22 cellular contexts compared by ENCODE assay signal in the genomic region with DNA sequence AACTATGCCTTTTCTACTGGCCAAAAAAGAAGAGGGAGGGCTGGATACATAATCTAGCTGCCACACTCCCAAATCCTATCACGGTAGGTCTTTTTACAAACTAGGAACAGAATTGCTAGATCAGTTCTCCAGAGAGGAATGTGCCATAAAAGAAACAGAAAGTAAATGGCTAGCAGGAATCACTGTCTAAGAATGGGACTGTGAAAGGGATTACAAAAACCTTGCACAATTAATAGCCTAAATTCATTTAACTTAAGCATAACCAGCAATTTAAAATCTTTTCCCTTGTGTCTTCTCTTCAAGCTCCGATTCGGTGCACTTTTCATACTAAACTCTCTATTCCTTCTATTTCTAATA. TPM values are rescaled to one million over a fixed set of nuclear protein-coding genes. Genes with fewer than 3 reads are reported as not detected.
DNase-seq lines count a peak whose midpoint lies in the region; ATAC-seq and TF ChIP-seq lines count a peak whose summit lies in the region.
"Had no signal": no experiment of that assay in that cellular context is flagged by ENCODE, and none has a peak within 500 bp of the region (broad histone marks: within the 10 kb centered on the region; RNA-seq: fewer than 3 reads in every experiment).

No MANE protein-coding gene starts in this region.

- H3K27me3 Mint-ChIP-seq in natural killer cell (ENCODE audit: low read depth in 2 of 2) (no peaks in the 10 kb centered on the region), T-cell (peaks cover 0 to 3% of the 10 kb centered on the region in 2 donors)
- H3K27me3 Mint-ChIP-seq: stimulated activated naive CD8-positive, alpha-beta T cell treated with anti-CD3 and anti-CD28 coated beads, Interleukin-15, amount 100 ng/mL, for 72 hours had no signal

- H3K9me3 Mint-ChIP-seq in natural killer cell (no peaks in the 10 kb centered on the region), T-cell (no peaks in the 10 kb centered on the region)
- H3K9me3 Mint-ChIP-seq: central memory CD8-positive, alpha-beta T cell; stimulated activated naive CD8-positive, alpha-beta T cell treated with anti-CD3 and anti-CD28 coated beads, Interleukin-15, amount 100 ng/mL, for 72 hours had no signal

- no peak overlapping the region for H3K4me3 Mint-ChIP-seq in natural killer cell
- H3K4me3 Mint-ChIP-seq in T-cell: no peak overlapping the region
- H3K4me3 Mint-ChIP-seq: central memory CD8-positive, alpha-beta T cell; stimulated activated naive CD8-positive, alpha-beta T cell treated with anti-CD3 and anti-CD28 coated beads, Interleukin-15, amount 100 ng/mL, for 72 hours had no signal

- ATAC-seq in natural killer cell (no peak), T-cell (replicated peaks in 1 of 4) (no peak)
- ATAC-seq: esophagus mucosa; mucosa of descending colon; stimulated activated naive CD8-positive, alpha-beta T cell treated with anti-CD3 and anti-CD28 coated beads, Interleukin-15, amount 100 ng/mL, for 72 hours had no signal

- DNase-seq in adipocyte (ENCODE audit: low read depth) (peak; percentile 31), iris pigment epithelial cell (ENCODE audit: low read depth) (peak; percentile 22), thyroid gland (no peak), SK-N-DZ (ENCODE audit: low spot score) (no peak), natural killer cell (no peak), T-cell (no peak)
- DNase-seq: activated CD4-positive, alpha-beta T cell treated with anti-CD3 and anti-CD28 coated beads, Interleukin-2, amount 50 U/mL, for 4 hours; activated gamma-delta T cell treated with Interleukin-2 at 50 U/mL for 16 hours; DND-41; mucosa of descending colon; NCI-H1694 treated with DMSO at 0.1 percent for 48 hours; nucleus accumbens; retina; SIG-M5; spleen; stimulated activated CD4-positive, alpha-beta T cell treated with anti-CD3 and anti-CD28 coated beads, Interleukin-4, amount 100 ng/mL, for 4 hours; stimulated activated naive CD8-positive, alpha-beta T cell treated with anti-CD3 and anti-CD28 coated beads, Interleukin-15, amount 100 ng/mL, for 72 hours; T-helper 2 cell; upper lobe of left lung had no signal

- no peaks in the 10 kb centered on the region for H3K27me3 ChIP-seq in HUES48 (ENCODE audit: control insufficient read depth, insufficient read depth, low read length)
- H3K27me3 ChIP-seq in adipocyte (replicated peaks; ENCODE audit: control insufficient read depth, insufficient read depth, low read length): no peaks in the 10 kb centered on the region
- H3K27me3 ChIP-seq in thyroid gland: no peaks in the 10 kb centered on the region
- H3K27me3 ChIP-seq: upper lobe of left lung had no signal

- intact Hi-C loops in thyroid gland (cut with DNase I) (no loop called here), natural killer cell (cut with micrococcal nuclease) (no loop called here)

- H3K36me3 ChIP-seq in HUES48 (ENCODE audit: control insufficient read depth, insufficient read depth, low read length): peaks cover 16% of the 10 kb centered on the region; the same call in 1 of the 2 replicates
- peaks cover 37% of the 10 kb centered on the region for H3K36me3 ChIP-seq in adipocyte (ENCODE audit: control insufficient read depth, insufficient read depth, low read length, severe bottlenecking)
- H3K36me3 ChIP-seq in thyroid gland: no peaks in the 10 kb centered on the region
- H3K36me3 ChIP-seq: spleen had no signal

- POLR2A ChIA-PET in T-cell (lab: Charles Lee): interaction anchor here in 1 of 2 donors (0.5 to 0.6 kb wide), 2 partner anchors 14 to 27 kb away, joined by 3 read pairs; no protein-coding TSS in a partner anchor

- TF ChIP-seq CTCF in thyroid gland (IDR thresholded peaks at IDR 0.05) (peak in 1 of 6 experiments; percentile 5), natural killer cell (IDR thresholded peaks at IDR 0.05) (no peak)

- TF ChIP-seq POLR2A in thyroid gland (IDR thresholded peaks at IDR 0.05): no peak

- no peaks in the 10 kb centered on the region for H3K36me3 Mint-ChIP-seq in natural killer cell
- no peaks in the 10 kb centered on the region for H3K36me3 Mint-ChIP-seq in T-cell

- H3K4me1 Mint-ChIP-seq in natural killer cell: no peaks in the 10 kb centered on the region
- peaks cover 5% of the 10 kb centered on the region in 3 donors for H3K4me1 Mint-ChIP-seq in T-cell
- H3K4me1 Mint-ChIP-seq: central memory CD8-positive, alpha-beta T cell had no signal

- no peak overlapping the region for H3K9ac ChIP-seq in HUES48 (ENCODE audit: low read depth, low read length)
- H3K9ac ChIP-seq in adipocyte (ENCODE audit: low read length): peak overlapping the region; percentile 50

- H3K27ac ChIP-seq in HUES48 (ENCODE audit: low read depth, low read length) (peak overlapping the region; percentile 51), thyroid gland (peak overlapping the region in 2 of 3 donors; percentile 43 to 63)
- H3K27ac ChIP-seq: upper lobe of left lung had no signal

- peaks cover 52% of the 10 kb centered on the region for H3K4me1 ChIP-seq in HUES48 (ENCODE audit: control insufficient read depth, insufficient read depth, low read length)
- H3K4me1 ChIP-seq in adipocyte (ENCODE audit: control insufficient read depth, insufficient read depth, low read length): peaks cover 12% of the 10 kb centered on the region
- peaks cover 28 to 39% of the 10 kb centered on the region in 2 donors for H3K4me1 ChIP-seq in thyroid gland

- no peaks in the 10 kb centered on the region for H3K9me3 ChIP-seq in HUES48 (ENCODE audit: control insufficient read depth, insufficient read depth, low read length)
- no peaks in the 10 kb centered on the region for H3K9me3 ChIP-seq in adipocyte (ENCODE audit: control insufficient read depth, low read length)
- no peaks in the 10 kb centered on the region for H3K9me3 ChIP-seq in thyroid gland
- H3K9me3 ChIP-seq: mucosa of descending colon, spleen, upper lobe of left lung had no signal

- WGBS in thyroid gland, 2 donors: 74 to 77% methylated on average over 3 of the region's 3 CpGs

- CTCF ChIA-PET in T-cell (lab: Charles Lee): no interaction called here

- H3K4me3 ChIP-seq in HUES48 (ENCODE audit: low read depth, low read length) (no peak overlapping the region), adipocyte (ENCODE audit: low read length) (peak overlapping the region; percentile 42), thyroid gland (replicated peaks in 1 of 3) (no peak overlapping the region)
- H3K4me3 ChIP-seq: mucosa of descending colon, spleen, upper lobe of left lung had no signal

- H3K27ac Mint-ChIP-seq in natural killer cell (no peak overlapping the region), T-cell (no peak overlapping the region)
- H3K27ac Mint-ChIP-seq: stimulated activated naive CD8-positive, alpha-beta T cell treated with anti-CD3 and anti-CD28 coated beads, Interleukin-15, amount 100 ng/mL, for 72 hours had no signal

RNA-seq across cellular contexts. Expression of gene APOL5, which starts 35.1 kb away (rescaled TPM):
- total RNA-seq in thyroid gland (not detected), natural killer cell (not detected), T-cell (not detected)
- not detected in 2 replicates for polyA plus RNA-seq in SK-N-DZ (2014; cell fraction: cytosol; rRNA removed)
- not detected in 2 replicates for polyA plus RNA-seq in SK-N-DZ (2014; cell fraction: nucleus; rRNA removed)
- total RNA-seq: esophagus mucosa, mucosa of descending colon, spleen, upper lobe of left lung had no signal
- polyA plus RNA-seq: spleen had no signal

Comparison
In these comparisons a context has a peak if more than half of its experiments do, and no peak if none do; other contexts are left out.
1. DNase-seq: peak in adipocyte (single experiment) and iris pigment epithelial cell (single experiment); none in thyroid gland (0 of 2), SK-N-DZ (single experiment), natural killer cell (single experiment) and T-cell (0 of 34).